Comparison of ENCODE assay signal across 7 cellular contexts in genomic region chr5:75734913-75735789, GRCh38. TPM values are rescaled to one million over a fixed set of nuclear protein-coding genes. Genes with fewer than 3 reads are reported as not detected.
DNase-seq lines count a peak whose midpoint lies in the region; ATAC-seq, FAIRE-seq and TF ChIP-seq lines count a peak whose summit lies in the region.

No MANE protein-coding gene starts in this region.

- H2AFZ ChIP-seq in PC-9 (no peak overlapping the region), neural progenitor cell (replicated peaks) (no peak overlapping the region)

- no peaks in the 10 kb centered on the region for H4K20me1 ChIP-seq in PC-9 (ENCODE audit: insufficient read depth)
- no peaks in the 10 kb centered on the region for H4K20me1 ChIP-seq in neural progenitor cell (ENCODE audit: low read depth)

- no peaks in the 10 kb centered on the region for H3K36me3 ChIP-seq in PC-9 (ENCODE audit: low read depth)
- no peaks in the 10 kb centered on the region for H3K36me3 ChIP-seq in neural progenitor cell

- H3K9me3 ChIP-seq in PC-9 (ENCODE audit: insufficient read depth, low read depth) (no peaks in the 10 kb centered on the region), neural progenitor cell (ENCODE audit: low read depth) (no peaks in the 10 kb centered on the region)

- TF ChIP-seq CTCF in PC-9 (conservative IDR thresholded peaks at IDR 0.05) (peak; percentile 64), neural progenitor cell (IDR thresholded peaks at IDR 0.05) (peak; percentile 66)

- H3K27me3 Mint-ChIP-seq in neural progenitor cell (ENCODE audit: insufficient read depth, low read depth): no peaks in the 10 kb centered on the region

- FAIRE-seq in endometrium (lab: Jason Lieb, UNC): peak; percentile 58

- POLR2A ChIA-PET in PC-9 (lab: Charles Lee; ENCODE audit: unreplicated experiment): no interaction called here

- no peak overlapping the region for H3K27ac ChIP-seq in PC-9
- H3K27ac ChIP-seq in neural progenitor cell: no peak overlapping the region

- H3K36me3 Mint-ChIP-seq in neural progenitor cell: no peaks in the 10 kb centered on the region

- H3K27me3 ChIP-seq in PC-9 (ENCODE audit: insufficient read depth, low read depth): peaks cover 8% of the 10 kb centered on the region; the same call in 1 of the 2 replicates
- no peaks in the 10 kb centered on the region for H3K27me3 ChIP-seq in neural progenitor cell

- no peak overlapping the region for H3K27ac Mint-ChIP-seq in neural progenitor cell

- no peaks in the 10 kb centered on the region for H3K4me1 ChIP-seq in PC-9 (replicated peaks; ENCODE audit: insufficient read depth)
- peaks cover 15% of the 10 kb centered on the region for H3K4me1 ChIP-seq in neural progenitor cell

- H3K9ac ChIP-seq in neural progenitor cell: no peak overlapping the region

- no peak overlapping the region for H3K4me3 ChIP-seq in PC-9
- H3K4me3 ChIP-seq in neural progenitor cell: no peak overlapping the region

- CTCF ChIA-PET in PC-9 (lab: Charles Lee): interaction anchor here (0.6 kb wide), 1 partner anchor 809 kb away, joined by 3 read pairs; no protein-coding TSS in a partner anchor

- DNase-seq in DMS53 (lab: John Stamatoyannopoulos, UW): peak; percentile 80
- peak in 1 of 2 experiments; percentile 5 for DNase-seq in PC-9
- peak; percentile 58 for DNase-seq in neural progenitor cell (ENCODE audit: low spot score)
- no peak for DNase-seq in ureter (ENCODE audit: low spot score)

- H3K4me2 ChIP-seq in PC-9 (no peak overlapping the region), neural progenitor cell (no peak overlapping the region)

- peaks cover 12% of the 10 kb centered on the region for H3K4me1 Mint-ChIP-seq in neural progenitor cell

- intact Hi-C loops in PC-9 (cut with micrococcal nuclease; ENCODE audit: unreplicated experiment): loop anchor here (1.0 kb wide), 1 partner anchor 521 kb away; no protein-coding TSS in a partner anchor

- no peaks in the 10 kb centered on the region for H3F3A ChIP-seq in PC-9 (ENCODE audit: insufficient read depth, low read depth)
- no peaks in the 10 kb centered on the region for H3F3A ChIP-seq in neural progenitor cell (ENCODE audit: low read depth)

- H3K9me3 Mint-ChIP-seq in neural progenitor cell: no peaks in the 10 kb centered on the region

- no peaks in the 10 kb centered on the region for H3K9me2 ChIP-seq in PC-9 (ENCODE audit: insufficient read depth)

- no peak overlapping the region for H3K4me3 Mint-ChIP-seq in neural progenitor cell

- BruUV-seq in PC-9 (replicated peaks; lab: Mats Ljungman, UMichigan): no TSS peak

- no peaks in the 10 kb centered on the region for H3K79me2 ChIP-seq in PC-9 (ENCODE audit: low read depth)
- no peaks in the 10 kb centered on the region for H3K79me2 ChIP-seq in neural progenitor cell (ENCODE audit: low read depth)

- ATAC-seq in GM19023 (IDR thresholded peaks at IDR 0.05; ENCODE audit: unreplicated experiment) (peak; percentile 64), HG03457 (IDR thresholded peaks at IDR 0.05; ENCODE audit: unreplicated experiment) (no peak)

RNA-seq across cellular contexts. Expression of gene POC5, which starts 17.9 kb away (rescaled TPM):
- total RNA-seq in PC-9 (2021) (11.2 and 13.1 TPM in 2 replicates), neural progenitor cell (ENCODE audit: low replicate concordance) (31.2 and 58.2 TPM in 2 replicates), ureter (15.1 TPM)
